8 cellular contexts compared by ENCODE assay signal in genomic region chr12:95943231-95943842, GRCh38. TPM values are rescaled to one million over a fixed set of nuclear protein-coding genes. Genes with fewer than 3 reads are reported as not detected.
DNase-seq lines count a peak whose midpoint lies in the region; ATAC-seq and TF ChIP-seq lines count a peak whose summit lies in the region.

TSS of gene AMDHD1 (plus strand) at chr12:95943331. CDS start at chr12:95943399, 68 bp downstream.

- H4K20me1 ChIP-seq in fibroblast of lung (ENCODE audit: control insufficient read depth, extremely low read depth, insufficient read depth, low read length), result no peaks in the 10 kb centered on the region

- H3K9ac ChIP-seq in fibroblast of lung (ENCODE audit: insufficient read depth, low read length), result peak within 1 kb of the TSS; percentile 33

- H3K27ac Mint-ChIP-seq in activated T-cell treated with anti-CD3 and anti-CD28 coated beads, Interleukin-2, amount 50 U/mL, for 72 hours, result peak within 1 kb of the TSS; percentile 96
- H3K27ac Mint-ChIP-seq in nephron, result peak within 1 kb of the TSS in 2 of 3 experiments; percentile 61 to 64

- H3K27me3 ChIP-seq in fibroblast of lung (ENCODE audit: control insufficient read depth, insufficient read depth, low read length), result peaks cover 3% of the 10 kb centered on the region

- peak within 1 kb of the TSS; percentile 46 to 90 (median 66) for H3K4me3 ChIP-seq in fibroblast of lung (replicated peaks in 1 of 4; ENCODE audit: control extremely low read depth in 1 of 4, insufficient read depth in 1 of 4, low read depth in 3 of 4, low read length in 4 of 4)

- H3K4me1 Mint-ChIP-seq in activated T-cell treated with anti-CD3 and anti-CD28 coated beads, Interleukin-2, amount 50 U/mL, for 72 hours (ENCODE audit: low read depth), result peaks cover 9% of the 10 kb centered on the region
- H3K4me1 Mint-ChIP-seq in nephron, result no peaks in the 10 kb centered on the region

- H3K9me3 Mint-ChIP-seq in activated T-cell treated with anti-CD3 and anti-CD28 coated beads, Interleukin-2, amount 50 U/mL, for 72 hours, result no peaks in the 10 kb centered on the region
- no peaks in the 10 kb centered on the region for H3K9me3 Mint-ChIP-seq in nephron

- H3K27me3 Mint-ChIP-seq in activated T-cell treated with anti-CD3 and anti-CD28 coated beads, Interleukin-2, amount 50 U/mL, for 72 hours (ENCODE audit: low read depth), result no peaks in the 10 kb centered on the region
- peaks cover 23% of the 10 kb centered on the region for H3K27me3 Mint-ChIP-seq in nephron (ENCODE audit: low read depth)

- H3K27ac ChIP-seq in fibroblast of lung (ENCODE audit: insufficient read depth, low read length), result no peak within 1 kb of the TSS

- ATAC-seq in GM18873 (IDR thresholded peaks at IDR 0.05; ENCODE audit: low FRiP score, unreplicated experiment) (peak; percentile 48), HG03108 (IDR thresholded peaks at IDR 0.05; ENCODE audit: unreplicated experiment) (peak; percentile 57)
- peak; percentile 77 to 79 for ATAC-seq in activated T-cell treated with anti-CD3 and anti-CD28 coated beads, Interleukin-2, amount 50 U/mL, for 72 hours (replicated peaks in 1 of 2)

- peaks cover 2% of the 10 kb centered on the region in 2 donors for H3K36me3 Mint-ChIP-seq in activated T-cell treated with anti-CD3 and anti-CD28 coated beads, Interleukin-2, amount 50 U/mL, for 72 hours (ENCODE audit: insufficient read depth in 2 of 2)
- no peaks in the 10 kb centered on the region for H3K36me3 Mint-ChIP-seq in nephron (ENCODE audit: low read depth)

- H2AFZ ChIP-seq in fibroblast of lung (ENCODE audit: low read length), result peak within 1 kb of the TSS; percentile 73

- peak within 1 kb of the TSS; percentile 92 to 95 for H3K4me3 Mint-ChIP-seq in activated T-cell treated with anti-CD3 and anti-CD28 coated beads, Interleukin-2, amount 50 U/mL, for 72 hours
- peak within 1 kb of the TSS; percentile 89 to 93 (median 92) for H3K4me3 Mint-ChIP-seq in nephron

- peak within 1 kb of the TSS; percentile 67 for H3K4me2 ChIP-seq in fibroblast of lung (ENCODE audit: extremely low read depth, insufficient read depth, low read length)

- no peak for DNase-seq in AG09319 (ENCODE audit: extremely low read depth, low read depth)
- peak; percentile 34 for DNase-seq in NOMO-1 treated with dmso at 0.1 percent for 144 hours (lab: John Stamatoyannopoulos, UW; ENCODE audit: unreplicated experiment)
- DNase-seq in activated T-cell treated with anti-CD3 and anti-CD28 coated beads, Interleukin-2, amount 50 U/mL, for 72 hours, result peak; percentile 74 to 76
- DNase-seq in fibroblast of lung (ENCODE audit: low read depth in 2 of 2), result peak; percentile 46 to 61
- DNase-seq in superior temporal gyrus (ENCODE audit: extremely low spot score), result peak; percentile 24

- H3K79me2 ChIP-seq in fibroblast of lung (ENCODE audit: control insufficient read depth, insufficient read depth, low read length), result no peaks in the 10 kb centered on the region

- H3K9me3 ChIP-seq in fibroblast of lung (ENCODE audit: control insufficient read depth, insufficient read depth, low read depth, low read length), result no peaks in the 10 kb centered on the region

- no peaks in the 10 kb centered on the region for H3K36me3 ChIP-seq in fibroblast of lung (ENCODE audit: control insufficient read depth, insufficient read depth, low read length)

- H3K4me1 ChIP-seq in fibroblast of lung (ENCODE audit: control insufficient read depth, extremely low read depth, insufficient read depth, low read length), result no peaks in the 10 kb centered on the region

- TF ChIP-seq CTCF in AG09319 (IDR thresholded peaks at IDR 0.05; ENCODE audit: low read depth, low read length) (peak; percentile 14), fibroblast of lung (conservative IDR thresholded peaks at IDR 0.05 in 1 of 2, IDR thresholded peaks at IDR 0.05 in 1 of 2; ENCODE audit: low read depth in 1 of 2, low read length in 2 of 2) (peak; percentile 5 to 19), nephron (IDR thresholded peaks at IDR 0.05; ENCODE audit: unreplicated experiment in 3 of 3) (peak in 1 of 3 experiments; percentile 31)

RNA-seq across cellular contexts. Expression of gene AMDHD1, which starts in this region (rescaled TPM):
- 1 to 10 TPM; 2.2 to 3.7 TPM for total RNA-seq in activated T-cell treated with anti-CD3 and anti-CD28 coated beads, Interleukin-2, amount 50 U/mL, for 72 hours
- total RNA-seq in fibroblast of lung, result under 0.01 and 0.33 TPM in 2 replicates
- polyA plus RNA-seq in fibroblast of lung, result 0.08 and 0.25 TPM in 2 replicates
- 0.10 TPM in 1 of 2 replicates, not detected in the other for polyA plus RNA-seq in fibroblast of lung (2012)
- not detected in 2 replicates for polyA minus RNA-seq in fibroblast of lung (ENCODE audit: low replicate concordance)

Comparison
In these comparisons a context has a peak if more than half of its experiments do, and no peak if none do; other contexts are left out.
1. Peak in DNase-seq, H3K4me3 ChIP-seq, H3K9ac ChIP-seq and H3K4me2 ChIP-seq in fibroblast of lung; RNA of the gene not detected or under 1 TPM.